In the genomic region with DNA sequence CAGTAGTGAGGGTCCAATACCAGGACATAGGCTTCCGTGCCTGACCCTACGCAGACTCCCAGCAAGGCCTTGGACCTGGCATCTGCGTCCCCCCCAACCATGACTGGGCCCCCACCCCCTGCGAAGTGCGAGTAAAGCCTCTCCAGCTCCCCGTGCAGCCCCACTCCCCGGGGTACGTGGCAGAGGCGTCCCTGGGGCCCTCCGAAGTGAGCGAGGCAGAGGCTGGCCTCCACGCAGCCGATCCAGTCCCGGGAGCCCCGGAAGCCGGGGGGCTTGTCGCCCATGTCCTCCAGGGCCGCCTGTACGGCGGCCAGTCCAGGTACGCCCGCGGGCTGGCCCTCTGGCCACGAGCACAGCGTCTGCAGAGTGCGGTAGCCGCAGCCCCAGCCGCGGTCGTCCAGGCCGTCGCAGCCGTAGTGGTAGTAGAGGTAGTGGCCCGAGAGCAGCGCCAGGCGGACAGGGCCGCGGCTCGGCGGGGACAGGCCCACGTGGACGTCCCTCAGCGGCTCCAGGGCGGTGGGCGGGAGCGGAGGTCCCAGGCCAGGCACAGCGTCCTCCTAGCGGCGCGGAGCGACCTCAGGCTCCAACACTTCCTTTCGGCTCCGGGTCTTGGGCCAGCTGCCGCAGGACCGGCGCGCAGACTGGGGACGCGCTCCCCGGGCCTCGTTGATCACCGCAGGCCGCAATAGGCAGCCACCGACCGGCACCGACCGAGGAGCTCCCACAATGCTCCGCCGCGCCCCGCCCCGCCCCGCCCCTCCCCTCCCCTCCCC, we compare ENCODE assay signal across 8 cellular contexts. TPM values are rescaled to one million over a fixed set of nuclear protein-coding genes. Genes with fewer than 3 reads are reported as not detected.
DNase-seq lines count a peak whose midpoint lies in the region; ATAC-seq lines count a peak whose summit lies in the region.

A gene (minus strand): TSS at position 728 of the 773 bp plus-strand sequence. CDS start 444 bp downstream, at position 284.

- peaks cover 0 to 54% (median 31%) of the 10 kb centered on the region in 4 donors for H3K4me1 Mint-ChIP-seq in CD4-positive, CD25-positive, alpha-beta regulatory T cell
- H3K4me1 Mint-ChIP-seq in activated naive CD8-positive, alpha-beta T cell (ENCODE audit: low read depth): peaks cover 42% of the 10 kb centered on the region
- H3K4me1 Mint-ChIP-seq in stimulated activated memory B cell treated with anti-CD40 and anti-IgM and Interleukin-4, amounts not matched to agents 10 μg/mL and 1 μg/mL and 100 μg/mL, for 72 hours: peaks cover 69% of the 10 kb centered on the region

- peaks cover 36% of the 10 kb centered on the region for H3K4me1 ChIP-seq in CD4-positive, CD25-positive, alpha-beta regulatory T cell (ENCODE audit: control insufficient read depth, insufficient read depth, low read length, poor library complexity, severe bottlenecking)
- H3K4me1 ChIP-seq in iPS-15b (ENCODE audit: control insufficient read depth, insufficient read depth, low read length): peaks cover 14% of the 10 kb centered on the region

- H3K27me3 Mint-ChIP-seq in CD4-positive, CD25-positive, alpha-beta regulatory T cell: peaks cover 37% of the 10 kb centered on the region
- H3K27me3 Mint-ChIP-seq in activated naive CD8-positive, alpha-beta T cell: peaks cover 3% of the 10 kb centered on the region
- peaks cover 45% of the 10 kb centered on the region for H3K27me3 Mint-ChIP-seq in stimulated activated memory B cell treated with anti-CD40 and anti-IgM and Interleukin-4, amounts not matched to agents 10 μg/mL and 1 μg/mL and 100 μg/mL, for 72 hours

- H3K9me3 Mint-ChIP-seq in CD4-positive, CD25-positive, alpha-beta regulatory T cell: peaks cover 0 to 2% (median 0%) of the 10 kb centered on the region in 7 donors
- H3K9me3 Mint-ChIP-seq in activated naive CD8-positive, alpha-beta T cell (ENCODE audit: low read depth): no peaks in the 10 kb centered on the region
- H3K9me3 Mint-ChIP-seq in stimulated activated memory B cell treated with anti-CD40 and anti-IgM and Interleukin-4, amounts not matched to agents 10 μg/mL and 1 μg/mL and 100 μg/mL, for 72 hours: no peaks in the 10 kb centered on the region

- H3K36me3 ChIP-seq in CD4-positive, CD25-positive, alpha-beta regulatory T cell (ENCODE audit: control insufficient read depth, insufficient read depth, low read length): peaks cover 31% of the 10 kb centered on the region
- H3K36me3 ChIP-seq in iPS-15b (ENCODE audit: control insufficient read depth, insufficient read depth, low read length): peaks cover 49% of the 10 kb centered on the region

- peak within 1 kb of the TSS; percentile 41 for H3K4me3 ChIP-seq in CD4-positive, CD25-positive, alpha-beta regulatory T cell (ENCODE audit: low read depth, low read length)
- peak within 1 kb of the TSS; percentile 84 for H3K4me3 ChIP-seq in iPS-15b (ENCODE audit: low read depth, low read length)

- H3K27ac ChIP-seq in CD4-positive, CD25-positive, alpha-beta regulatory T cell (ENCODE audit: insufficient read depth, low read length, poor library complexity, severe bottlenecking): peak within 1 kb of the TSS; percentile 74

- H3K9ac ChIP-seq in iPS-15b (ENCODE audit: low read depth, low read length): peak within 1 kb of the TSS; percentile 91

- peaks cover under 1% of the 10 kb centered on the region for H3K27me3 ChIP-seq in CD4-positive, CD25-positive, alpha-beta regulatory T cell (ENCODE audit: control insufficient read depth, insufficient read depth, low read length)
- peaks cover 2% of the 10 kb centered on the region for H3K27me3 ChIP-seq in iPS-15b (ENCODE audit: control insufficient read depth, insufficient read depth, low read length)

- H3K4me3 Mint-ChIP-seq in CD4-positive, CD25-positive, alpha-beta regulatory T cell: peak within 1 kb of the TSS; percentile 86 to 94 (median 90)
- H3K4me3 Mint-ChIP-seq in activated naive CD8-positive, alpha-beta T cell: peak within 1 kb of the TSS; percentile 90
- H3K4me3 Mint-ChIP-seq in stimulated activated memory B cell treated with anti-CD40 and anti-IgM and Interleukin-4, amounts not matched to agents 10 μg/mL and 1 μg/mL and 100 μg/mL, for 72 hours: peak within 1 kb of the TSS; percentile 81

- no peak for DNase-seq in CD4-positive, CD25-positive, alpha-beta regulatory T cell
- DNase-seq in NCI-H1092 treated with DMSO at 0.1 percent for 48 hours (lab: John Stamatoyannopoulos, UW): no peak
- DNase-seq in Kasumi-1 (lab: John Stamatoyannopoulos, UW): no peak

- no peaks in the 10 kb centered on the region for H3K9me3 ChIP-seq in CD4-positive, CD25-positive, alpha-beta regulatory T cell (ENCODE audit: control insufficient read depth in 2 of 2, low read length in 2 of 2)
- H3K9me3 ChIP-seq in iPS-15b (ENCODE audit: control insufficient read depth, insufficient read depth, low read length): no peaks in the 10 kb centered on the region

- H3K36me3 Mint-ChIP-seq in CD4-positive, CD25-positive, alpha-beta regulatory T cell: peaks cover 37% of the 10 kb centered on the region
- peaks cover 20% of the 10 kb centered on the region for H3K36me3 Mint-ChIP-seq in activated naive CD8-positive, alpha-beta T cell
- peaks cover 44% of the 10 kb centered on the region for H3K36me3 Mint-ChIP-seq in stimulated activated memory B cell treated with anti-CD40 and anti-IgM and Interleukin-4, amounts not matched to agents 10 μg/mL and 1 μg/mL and 100 μg/mL, for 72 hours

- H3K27ac Mint-ChIP-seq in CD4-positive, CD25-positive, alpha-beta regulatory T cell: peak within 1 kb of the TSS; percentile 96 to 97 (median 96)
- peak within 1 kb of the TSS; percentile 90 for H3K27ac Mint-ChIP-seq in activated naive CD8-positive, alpha-beta T cell
- H3K27ac Mint-ChIP-seq in stimulated activated memory B cell treated with anti-CD40 and anti-IgM and Interleukin-4, amounts not matched to agents 10 μg/mL and 1 μg/mL and 100 μg/mL, for 72 hours: peak within 1 kb of the TSS; percentile 88

- no peak for ATAC-seq in CD4-positive, CD25-positive, alpha-beta regulatory T cell (ENCODE audit: low read depth in 2 of 2)
- peak; percentile 24 for ATAC-seq in GM19351 (IDR thresholded peaks at IDR 0.05; ENCODE audit: unreplicated experiment)
- ATAC-seq in HG03460 (IDR thresholded peaks at IDR 0.05; ENCODE audit: unreplicated experiment): peak; percentile 16
- peak; percentile 51 for ATAC-seq in stimulated activated memory B cell treated with anti-CD40 and anti-IgM and Interleukin-4, amounts not matched to agents 10 μg/mL and 1 μg/mL and 100 μg/mL, for 72 hours

RNA-seq across cellular contexts. Expression of the gene that starts here (rescaled TPM):
- 0.94 TPM for total RNA-seq in CD4-positive, CD25-positive, alpha-beta regulatory T cell
- polyA plus RNA-seq in CD4-positive, CD25-positive, alpha-beta regulatory T cell: 1 to 10 TPM in 3 of 4 donors, under 1 TPM in 1; 0.39 to 4.8 (median 1.9) TPM

Comparison
In these comparisons a context has a peak if more than half of its experiments do, and no peak if none do; other contexts are left out.
1. ATAC-seq: peak in GM19351 (single experiment), HG03460 (single experiment) and stimulated activated memory B cell treated with anti-CD40 and anti-IgM and Interleukin-4, amounts not matched to agents 10 μg/mL and 1 μg/mL and 100 μg/mL, for 72 hours (single experiment); none in CD4-positive, CD25-positive, alpha-beta regulatory T cell (0 of 2).
2. Peak in every context shown above with its lines, with median percentiles within 50 percentile points of each other: H3K27ac Mint-ChIP-seq and H3K4me3 Mint-ChIP-seq.